In genomic region chr7:45173596-45174327, GRCh38 we compare ENCODE assay signal across 20 cellular contexts. TPM values are rescaled to one million over a fixed set of nuclear protein-coding genes. Genes with fewer than 3 reads are reported as not detected.
DNase-seq lines count a peak whose midpoint lies in the region; ATAC-seq and TF ChIP-seq lines count a peak whose summit lies in the region.
"Had no signal": no experiment of that assay in that cellular context is flagged by ENCODE, and none has a peak within 500 bp of the region (broad histone marks: within the 10 kb centered on the region; RNA-seq: fewer than 3 reads in every experiment).

No MANE protein-coding gene starts in this region.

- no peak for ATAC-seq in activated CD4-positive, CD25-positive, alpha-beta regulatory T cell treated with anti-CD3 and anti-CD28 coated beads, Interleukin-2, amount 50 U/mL, for 24 hours
- ATAC-seq in left cardiac atrium (no peak), Right ventricle myocardium inferior (no peak), upper lobe of right lung (no peak)

- H3K4me1 ChIP-seq in osteoblast (ENCODE audit: insufficient read depth, low read length): no peaks in the 10 kb centered on the region
- H3K4me1 ChIP-seq in upper lobe of right lung: no peaks in the 10 kb centered on the region

- H3K4me3 ChIP-seq in osteoblast (ENCODE audit: insufficient read depth, low read length) (no peak overlapping the region), upper lobe of right lung (no peak overlapping the region), brain microvascular endothelial cell (ENCODE audit: low read depth, low read length) (no peak overlapping the region)
- H3K4me3 ChIP-seq: PC-9 had no signal

- in situ Hi-C loops in brain microvascular endothelial cell (cut with HindIII; ENCODE audit: low pct_ligation_motif_present, low sequenced_read_pairs): no loop called here

- peak; percentile 13 for DNase-seq in activated CD4-positive, CD25-positive, alpha-beta regulatory T cell treated with anti-CD3 and anti-CD28 coated beads, Interleukin-2, amount 50 U/mL, for 72 hours
- DNase-seq in left cardiac atrium: peak; percentile 10
- DNase-seq in Right ventricle myocardium inferior (ENCODE audit: missing footprints): no peak
- peak; percentile 45 for DNase-seq in osteoblast (ENCODE audit: insufficient read length, low spot score, missing footprints)
- DNase-seq in upper lobe of right lung: peak; percentile 50
- no peak for DNase-seq in brain microvascular endothelial cell
- DNase-seq in NCI-H526 treated with DMSO at 0.1 percent for 48 hours (lab: John Stamatoyannopoulos, UW): no peak
- DNase-seq: EL, KBM-7, MV-4-11, NCI-H1417, NCI-H2029, NCI-H2171, NCI-H446, NCI-H774, PC-9 had no signal

- no peak overlapping the region for H3K4me2 ChIP-seq in osteoblast (ENCODE audit: insufficient read depth, low read length)
- H3K4me2 ChIP-seq: PC-9 had no signal

- H3K9me3 ChIP-seq in osteoblast (ENCODE audit: low read depth, low read length): no peaks in the 10 kb centered on the region
- no peaks in the 10 kb centered on the region for H3K9me3 ChIP-seq in upper lobe of right lung

- no peak overlapping the region for H3K27ac ChIP-seq in osteoblast (ENCODE audit: low read depth, low read length)
- no peak overlapping the region for H3K27ac ChIP-seq in upper lobe of right lung
- H3K27ac ChIP-seq in brain microvascular endothelial cell: no peak overlapping the region
- H3K27ac ChIP-seq: 22Rv1, PC-9 had no signal

- H3K36me3 ChIP-seq in osteoblast (ENCODE audit: insufficient read depth, low read length) (no peaks in the 10 kb centered on the region), upper lobe of right lung (no peaks in the 10 kb centered on the region), brain microvascular endothelial cell (replicated peaks) (no peaks in the 10 kb centered on the region)

- no peak overlapping the region for H2AFZ ChIP-seq in osteoblast (ENCODE audit: low read length)
- H2AFZ ChIP-seq: PC-9 had no signal

- no peaks in the 10 kb centered on the region for H4K20me1 ChIP-seq in osteoblast (ENCODE audit: insufficient read depth, low read length)

- H3K79me2 ChIP-seq in osteoblast (ENCODE audit: insufficient read depth, low read length): no peaks in the 10 kb centered on the region

- H3K27me3 ChIP-seq in osteoblast (ENCODE audit: insufficient read depth, low read length): no peaks in the 10 kb centered on the region
- H3K27me3 ChIP-seq in upper lobe of right lung: no peaks in the 10 kb centered on the region
- H3K27me3 ChIP-seq in brain microvascular endothelial cell (replicated peaks): no peaks in the 10 kb centered on the region

- intact Hi-C loops in left cardiac atrium (cut with DNase I) (no loop called here), Right ventricle myocardium inferior (cut with DNase I) (no loop called here), upper lobe of right lung (cut with DNase I) (no loop called here)

- TF ChIP-seq CTCF in osteoblast (IDR thresholded peaks at IDR 0.05; ENCODE audit: extremely low read depth, low read depth, low read length) (no peak), upper lobe of right lung (IDR thresholded peaks at IDR 0.05) (no peak), brain microvascular endothelial cell (IDR thresholded peaks at IDR 0.05; ENCODE audit: low read depth, low read length, missing control alignments) (no peak)

RNA-seq across cellular contexts. Expression of gene RAMP3, which starts 16.2 kb away (rescaled TPM):
- 10 to 100 TPM; 40.8 to 55.0 TPM for total RNA-seq in left cardiac atrium
- total RNA-seq in Right ventricle myocardium inferior: 33.8 TPM
- not detected in 2 replicates for total RNA-seq in osteoblast
- total RNA-seq in upper lobe of right lung: 255 TPM
- total RNA-seq: B cell; CD4-positive, alpha-beta T cell; PC-9 had no signal

Comparison
In these comparisons a context has a peak if more than half of its experiments do, and no peak if none do; other contexts are left out.
1. DNase-seq: peak in activated CD4-positive, CD25-positive, alpha-beta regulatory T cell treated with anti-CD3 and anti-CD28 coated beads, Interleukin-2, amount 50 U/mL, for 72 hours (single experiment), left cardiac atrium (single experiment), osteoblast (single experiment) and upper lobe of right lung (single experiment); none in Right ventricle myocardium inferior (single experiment), brain microvascular endothelial cell (single experiment) and NCI-H526 treated with DMSO at 0.1 percent for 48 hours (single experiment).
2. RNA of gene RAMP3, which starts 16.2 kb away (total RNA-seq): 255 TPM in upper lobe of right lung (single experiment), 40.8 to 55.0 TPM in left cardiac atrium and 33.8 TPM in Right ventricle myocardium inferior (single experiment); not detected in osteoblast; every median in the first group is over 10 times any median in the second.